ENCODE assay signal across 18 cellular contexts in genomic region chr11:93838967-93839366, GRCh38. TPM values are rescaled to one million over a fixed set of nuclear protein-coding genes. Genes with fewer than 3 reads are reported as not detected.
DNase-seq lines count a peak whose midpoint lies in the region; ATAC-seq and TF ChIP-seq lines count a peak whose summit lies in the region.
"Had no signal": no experiment of that assay in that cellular context is flagged by ENCODE, and none has a peak within 500 bp of the region (broad histone marks: within the 10 kb centered on the region; RNA-seq: fewer than 3 reads in every experiment).

No MANE protein-coding gene starts in this region.

- intact Hi-C loops in OCI-LY7 (cut with micrococcal nuclease; ENCODE audit: unreplicated experiment), result no loop called here

- no peaks in the 10 kb centered on the region for H3K9me2 ChIP-seq in OCI-LY7 (ENCODE audit: insufficient read depth, low read length)

- H3K23ac ChIP-seq in trophoblast cell (ENCODE audit: low read length), result no peak overlapping the region

- H3K27me3 ChIP-seq in H7 (ENCODE audit: control insufficient read depth, insufficient read depth, low read length) (no peaks in the 10 kb centered on the region), endodermal cell (ENCODE audit: control insufficient read depth, insufficient read depth, low read length, poor library complexity, severe bottlenecking) (no peaks in the 10 kb centered on the region), trophoblast cell (ENCODE audit: insufficient read depth, low read length) (no peaks in the 10 kb centered on the region)
- H3K27me3 ChIP-seq: BE2C had no signal

- H3K27ac Mint-ChIP-seq in endodermal cell, result no peak overlapping the region
- no peak overlapping the region for H3K27ac Mint-ChIP-seq in natural killer cell treated with Interleukin-12 subunit alpha and Interleukin-12 subunit beta and Interleukin-15 and Interleukin-18, amount 100 ng/mL, for 72 hours
- H3K27ac Mint-ChIP-seq: CD8-positive, alpha-beta memory T cell had no signal

- no peak overlapping the region for H4K91ac ChIP-seq in trophoblast cell (ENCODE audit: low read depth, low read length)

- H3K79me1 ChIP-seq in trophoblast cell (ENCODE audit: low read length), result no peaks in the 10 kb centered on the region

- H3K9me3 ChIP-seq in OCI-LY7 (ENCODE audit: low read length), result no peaks in the 10 kb centered on the region
- H3K9me3 ChIP-seq in endodermal cell (ENCODE audit: control insufficient read depth, low read length), result no peaks in the 10 kb centered on the region
- peaks cover 2% of the 10 kb centered on the region for H3K9me3 ChIP-seq in trophoblast cell (ENCODE audit: insufficient read depth, low read depth, low read length)
- H3K9me3 ChIP-seq: A549, BE2C, Caco-2 had no signal

- no peak overlapping the region for H2AK5ac ChIP-seq in trophoblast cell (ENCODE audit: low read length)

- H3K9me3 Mint-ChIP-seq in endodermal cell, result no peaks in the 10 kb centered on the region
- H3K9me3 Mint-ChIP-seq in natural killer cell treated with Interleukin-12 subunit alpha and Interleukin-12 subunit beta and Interleukin-15 and Interleukin-18, amount 100 ng/mL, for 72 hours, result no peaks in the 10 kb centered on the region
- H3K9me3 Mint-ChIP-seq: CD8-positive, alpha-beta memory T cell had no signal

- H3K14ac ChIP-seq in trophoblast cell (ENCODE audit: low read length), result peak overlapping the region; percentile 7

- H3K27me3 Mint-ChIP-seq in endodermal cell (ENCODE audit: insufficient read depth), result no peaks in the 10 kb centered on the region
- H3K27me3 Mint-ChIP-seq in natural killer cell treated with Interleukin-12 subunit alpha and Interleukin-12 subunit beta and Interleukin-15 and Interleukin-18, amount 100 ng/mL, for 72 hours, result peaks cover under 1 to 1% of the 10 kb centered on the region in 2 donors

- H3K36me3 Mint-ChIP-seq in endodermal cell (ENCODE audit: low read depth), result no peaks in the 10 kb centered on the region
- H3K36me3 Mint-ChIP-seq in natural killer cell treated with Interleukin-12 subunit alpha and Interleukin-12 subunit beta and Interleukin-15 and Interleukin-18, amount 100 ng/mL, for 72 hours, result no peaks in the 10 kb centered on the region
- H3K36me3 Mint-ChIP-seq: CD8-positive, alpha-beta memory T cell had no signal

- DNase-seq in H7, result peak; percentile 42
- no peak for DNase-seq in OCI-LY7 (ENCODE audit: low spot score)
- peak; percentile 51 for DNase-seq in endodermal cell
- DNase-seq in trophoblast cell, result no peak
- no peak for DNase-seq in NCI-H774 (lab: John Stamatoyannopoulos, UW)
- no peak for DNase-seq in natural killer cell treated with Interleukin-12 subunit alpha and Interleukin-12 subunit beta and Interleukin-15 and Interleukin-18, amount 100 ng/mL, for 72 hours (ENCODE audit: low spot score)
- DNase-seq in NK-92 treated with Interleukin-12 subunit alpha and Interleukin-12 subunit beta, amount 100 ng/mL, for 24 hours (lab: John Stamatoyannopoulos, UW), result no peak
- DNase-seq: BE2C; Caco-2; CD8-positive, alpha-beta memory T cell; DND-41; GF-D8; GM23248; HCEC 1CT; IMR-90; KG1 had no signal

- no peak overlapping the region for H3K4ac ChIP-seq in trophoblast cell (ENCODE audit: low read depth, low read length)

- POLR2A ChIA-PET in OCI-LY7 (lab: Charles Lee), result interaction anchor here (0.6 to 0.7 kb wide), 3 partner anchors 34 to 170 kb away, joined by 3 to 9 read pairs (median 4); no protein-coding TSS in a partner anchor

- no peaks in the 10 kb centered on the region for H3K36me3 ChIP-seq in H7 (replicated peaks; ENCODE audit: control insufficient read depth, insufficient read depth, low read length)
- no peaks in the 10 kb centered on the region for H3K36me3 ChIP-seq in OCI-LY7 (ENCODE audit: insufficient read depth, low read length)
- no peaks in the 10 kb centered on the region for H3K36me3 ChIP-seq in endodermal cell (ENCODE audit: control insufficient read depth, insufficient read depth, low read length)
- H3K36me3 ChIP-seq in trophoblast cell (ENCODE audit: control insufficient read depth in 1 of 2, insufficient read depth in 2 of 2, low read length in 2 of 2), result no peaks in the 10 kb centered on the region
- H3K36me3 ChIP-seq: BE2C had no signal

- H3K4me3 Mint-ChIP-seq in endodermal cell, result no peak overlapping the region
- H3K4me3 Mint-ChIP-seq in natural killer cell treated with Interleukin-12 subunit alpha and Interleukin-12 subunit beta and Interleukin-15 and Interleukin-18, amount 100 ng/mL, for 72 hours, result no peak overlapping the region
- H3K4me3 Mint-ChIP-seq: CD8-positive, alpha-beta memory T cell had no signal

- H3K27ac ChIP-seq in OCI-LY7 (ENCODE audit: low read depth, low read length, poor library complexity, severe bottlenecking), result no peak overlapping the region
- no peak overlapping the region for H3K27ac ChIP-seq in endodermal cell (ENCODE audit: low read depth, low read length)
- no peak overlapping the region for H3K27ac ChIP-seq in trophoblast cell (ENCODE audit: low read depth, low read length)
- H3K27ac ChIP-seq: A549, GM23248 had no signal

- no peak overlapping the region for H2BK12ac ChIP-seq in trophoblast cell (ENCODE audit: low read length)

- 84 to 88% methylated on average over 8 of the region's 8 CpGs for WGBS in endodermal cell (ENCODE audit: insufficient coverage in 1 of 2, insufficient read length in 1 of 2), 2 experiments
- WGBS in trophoblast cell (ENCODE audit: extremely low coverage, insufficient coverage, insufficient read length), result no CpG with 5 or more reads among the region's 8 CpGs

- no peak overlapping the region for H4K8ac ChIP-seq in trophoblast cell (ENCODE audit: low read depth, low read length)

- no peak overlapping the region for H3K4me2 ChIP-seq in OCI-LY7 (ENCODE audit: low read length)
- no peak overlapping the region for H3K4me2 ChIP-seq in trophoblast cell (ENCODE audit: low read length)
- H3K4me2 ChIP-seq: A549 had no signal

- H3K79me2 ChIP-seq in OCI-LY7 (ENCODE audit: insufficient read depth, low read depth, low read length) (no peaks in the 10 kb centered on the region), trophoblast cell (ENCODE audit: control insufficient read depth, insufficient read depth, low read length, poor library complexity) (no peaks in the 10 kb centered on the region)

- H3K4me3 ChIP-seq in H7 (ENCODE audit: insufficient read depth, low read depth, low read length) (no peak overlapping the region), OCI-LY7 (ENCODE audit: low read depth, low read length, poor library complexity, severe bottlenecking) (no peak overlapping the region), endodermal cell (ENCODE audit: low read length) (no peak overlapping the region), trophoblast cell (ENCODE audit: low read depth, low read length) (no peak overlapping the region)
- H3K4me3 ChIP-seq: A549, GM23248 had no signal

- CTCF ChIA-PET in OCI-LY7 (lab: Charles Lee; ENCODE audit: unreplicated experiment), result no interaction called here

- TF ChIP-seq CTCF in OCI-LY7 (conservative IDR thresholded peaks at IDR 0.05; ENCODE audit: low read length), result no peak
- no peak for TF ChIP-seq CTCF in endodermal cell (conservative IDR thresholded peaks at IDR 0.05)

- ATAC-seq in GM21717 (IDR thresholded peaks at IDR 0.05; ENCODE audit: unreplicated experiment), result no peak
- ATAC-seq in natural killer cell treated with Interleukin-12 subunit alpha and Interleukin-12 subunit beta and Interleukin-15 and Interleukin-18, amount 100 ng/mL, for 72 hours, result no peak
- ATAC-seq: A549 had no signal

- H2BK5ac ChIP-seq in trophoblast cell (ENCODE audit: low read depth, low read length, poor library complexity), result no peak overlapping the region

- H3K9ac ChIP-seq in endodermal cell (ENCODE audit: extremely low read depth, low read length, poor library complexity, severe bottlenecking) (no peak overlapping the region), trophoblast cell (ENCODE audit: low read length) (no peak overlapping the region)
- H3K9ac ChIP-seq: GM23248 had no signal

- H4K20me1 ChIP-seq in OCI-LY7 (ENCODE audit: insufficient read depth, low read length), result no peaks in the 10 kb centered on the region

- no peak overlapping the region for H2BK120ac ChIP-seq in trophoblast cell (ENCODE audit: insufficient read depth, low read length, poor library complexity)

- H3K18ac ChIP-seq in trophoblast cell (ENCODE audit: low read length), result no peak overlapping the region

- no TSS peak for BruUV-seq in OCI-LY7 (replicated peaks; lab: Mats Ljungman, UMichigan)

- peaks cover 17% of the 10 kb centered on the region for H3K4me1 Mint-ChIP-seq in endodermal cell
- no peaks in the 10 kb centered on the region for H3K4me1 Mint-ChIP-seq in natural killer cell treated with Interleukin-12 subunit alpha and Interleukin-12 subunit beta and Interleukin-15 and Interleukin-18, amount 100 ng/mL, for 72 hours (ENCODE audit: low read depth in 2 of 2)
- H3K4me1 Mint-ChIP-seq: CD8-positive, alpha-beta memory T cell had no signal

- H2AFZ ChIP-seq in OCI-LY7 (ENCODE audit: low read length), result peak overlapping the region; percentile 24; the same call in 1 of the 2 replicates
- no peak overlapping the region for H2AFZ ChIP-seq in trophoblast cell (ENCODE audit: insufficient read depth, low read length, poor library complexity)
- H2AFZ ChIP-seq: GM23248 had no signal

- no peak overlapping the region for H4K12ac ChIP-seq in trophoblast cell (ENCODE audit: low read depth, low read length)

- H3K4me1 ChIP-seq in OCI-LY7 (ENCODE audit: insufficient read depth, low read length, poor library complexity, severe bottlenecking) (no peaks in the 10 kb centered on the region), endodermal cell (ENCODE audit: control insufficient read depth, insufficient read depth, low read length) (no peaks in the 10 kb centered on the region), trophoblast cell (ENCODE audit: control insufficient read depth in 1 of 2, insufficient read depth in 2 of 2, low read length in 2 of 2) (peaks cover 3 to 4% of the 10 kb centered on the region in 2 experiments)
- H3K4me1 ChIP-seq: A549 had no signal

RNA-seq across cellular contexts. Expression of gene VSTM5, which starts 11.5 kb away (rescaled TPM):
- total RNA-seq in H7 (2014; rRNA removed; shearing (Covaris generic)), result 0.18 and 0.24 TPM in 2 replicates
- not detected in 2 replicates for total RNA-seq in OCI-LY7 (2014; rRNA removed; shearing (Covaris generic))
- total RNA-seq in OCI-LY7 (2022) (not detected in 2 replicates), endodermal cell (under 1 TPM; 0.29 to 0.75 TPM)
- 0.25 TPM for polyA plus RNA-seq in endodermal cell (2013, experiment 1 of 2)
- 0.25 TPM for polyA plus RNA-seq in endodermal cell (2013, experiment 2 of 2)
- 0.18 and 0.22 TPM in 2 replicates for polyA plus RNA-seq in trophoblast cell (2013)
- total RNA-seq in natural killer cell treated with Interleukin-12 subunit alpha and Interleukin-12 subunit beta and Interleukin-15 and Interleukin-18, amount 100 ng/mL, for 72 hours, result not detected
- total RNA-seq: CD8-positive, alpha-beta memory T cell; GM23248 had no signal
- polyA plus RNA-seq: CD8-positive, alpha-beta memory T cell; GM23248 had no signal

RNA-seq across cellular contexts. Expression of gene MED17, which starts 54.9 kb away (rescaled TPM):
- total RNA-seq in H7 (2014; rRNA removed; shearing (Covaris generic)), result 24.5 and 36.8 TPM in 2 replicates
- total RNA-seq in OCI-LY7 (2014; rRNA removed; shearing (Covaris generic)), result 21.8 and 23.0 TPM in 2 replicates
- total RNA-seq in OCI-LY7 (2022), result 31.1 and 33.3 TPM in 2 replicates
- total RNA-seq in endodermal cell, result 10 to 100 TPM; 40.6 to 46.2 TPM
- polyA plus RNA-seq in endodermal cell (2013, experiment 1 of 2), result 41.1 TPM
- polyA plus RNA-seq in endodermal cell (2013, experiment 2 of 2), result 41.4 TPM
- polyA plus RNA-seq in trophoblast cell (2013), result 22.5 and 23.6 TPM in 2 replicates
- total RNA-seq in natural killer cell treated with Interleukin-12 subunit alpha and Interleukin-12 subunit beta and Interleukin-15 and Interleukin-18, amount 100 ng/mL, for 72 hours, result 10 to 100 TPM; 47.7 to 60.6 TPM

Comparison
In these comparisons a context has a peak if more than half of its experiments do, and no peak if none do; other contexts are left out.
1. DNase-seq: peak in H7 (single experiment) and endodermal cell (single experiment); none in OCI-LY7 (single experiment), trophoblast cell (0 of 2), NCI-H774 (single experiment), natural killer cell treated with Interleukin-12 subunit alpha and Interleukin-12 subunit beta and Interleukin-15 and Interleukin-18, amount 100 ng/mL, for 72 hours (single experiment) and NK-92 treated with Interleukin-12 subunit alpha and Interleukin-12 subunit beta, amount 100 ng/mL, for 24 hours (single experiment).